ENCODE assay signal across 26 cellular contexts in genomic region chr12:40149673-40150260, GRCh38. TPM values are rescaled to one million over a fixed set of nuclear protein-coding genes. Genes with fewer than 3 reads are reported as not detected.
A peak's percentile ranks its signal among the peaks of the same experiment; 100 is the strongest.
DNase-seq lines count a peak whose midpoint lies in the region; ATAC-seq and TF ChIP-seq lines count a peak whose summit lies in the region.
"Had no signal": no experiment of that assay in that cellular context is flagged by ENCODE, and none has a peak within 500 bp of the region (broad histone marks: within the 10 kb centered on the region; RNA-seq: fewer than 3 reads in every experiment).

No MANE protein-coding gene starts in this region.

- no peak overlapping the region for H3K27ac Mint-ChIP-seq in MCF 10A (ENCODE audit: low read depth, unreplicated experiment)
- no peak overlapping the region for H3K27ac Mint-ChIP-seq in stimulated activated effector memory CD8-positive, alpha-beta T cell treated with anti-CD3 and anti-CD28 coated beads, Interleukin-12 subunit alpha, Interleukin-12 subunit beta, amount 100 ng/mL, for 72 hours
- no peak overlapping the region for H3K27ac Mint-ChIP-seq in activated CD8-positive, alpha-beta T cell treated with anti-CD3 and anti-CD28 coated beads for 36 hours
- H3K27ac Mint-ChIP-seq: activated CD4-positive, alpha-beta memory T cell treated with anti-CD3 and anti-CD28 coated beads, Interleukin-2, amount 10 ng/mL, durations not matched to agents 7 days and 5 days; activated naive CD4-positive, alpha-beta T cell treated with anti-CD3 and anti-CD28 coated beads for 36 hours; neural progenitor cell had no signal

- no peak overlapping the region for H3K4me3 Mint-ChIP-seq in MCF 10A (ENCODE audit: unreplicated experiment)
- H3K4me3 Mint-ChIP-seq in stimulated activated effector memory CD8-positive, alpha-beta T cell treated with anti-CD3 and anti-CD28 coated beads, Interleukin-12 subunit alpha, Interleukin-12 subunit beta, amount 100 ng/mL, for 72 hours: no peak overlapping the region
- H3K4me3 Mint-ChIP-seq in activated CD8-positive, alpha-beta T cell treated with anti-CD3 and anti-CD28 coated beads for 36 hours: no peak overlapping the region
- H3K4me3 Mint-ChIP-seq: activated CD4-positive, alpha-beta memory T cell treated with anti-CD3 and anti-CD28 coated beads, Interleukin-2, amount 10 ng/mL, durations not matched to agents 7 days and 5 days; activated naive CD4-positive, alpha-beta T cell treated with anti-CD3 and anti-CD28 coated beads for 36 hours; neural progenitor cell had no signal

- intact Hi-C loops in MCF 10A (cut with micrococcal nuclease): loop anchor here (5.0 kb wide), 2 partner anchors 68 to 773 kb away; no protein-coding TSS in a partner anchor
- intact Hi-C loops in breast epithelium (cut with DNase I; ENCODE audit: low total_unique reads): no loop called here
- intact Hi-C loops in activated CD8-positive, alpha-beta T cell treated with anti-CD3 and anti-CD28 coated beads for 36 hours (cut with micrococcal nuclease): loop anchor here (5.0 to 10.0 kb wide), 2 partner anchors 163 to 775 kb away; no protein-coding TSS in a partner anchor

- no peak for TF ChIP-seq POLR2A in breast epithelium (IDR thresholded peaks at IDR 0.05)

- no peaks in the 10 kb centered on the region for H3K4me1 ChIP-seq in breast epithelium
- H3K4me1 ChIP-seq: body of pancreas, left ventricle myocardium inferior, neural progenitor cell, right atrium auricular region, tibial artery had no signal

- CTCF ChIA-PET in MCF 10A (lab: Yijun Ruan, JAX): interaction anchor here (1.3 to 11.3 kb wide), 3 partner anchors 42 to 165 kb away, joined by 3 to 177 read pairs (median 9); no protein-coding TSS in a partner anchor
- CTCF ChIA-PET in activated CD8-positive, alpha-beta T cell treated with anti-CD3 and anti-CD28 coated beads for 36 hours (lab: Charles Lee): no interaction called here

- no peaks in the 10 kb centered on the region for H3K27me3 ChIP-seq in breast epithelium
- H3K27me3 ChIP-seq: body of pancreas, dorsolateral prefrontal cortex, neural progenitor cell, right atrium auricular region, stomach, tibial artery had no signal

- H3K36me3 ChIP-seq in breast epithelium: no peaks in the 10 kb centered on the region
- H3K36me3 ChIP-seq: left ventricle myocardium inferior, neural progenitor cell, right atrium auricular region, stomach, tibial artery had no signal

- DNase-seq in MCF 10A (ENCODE audit: unreplicated experiment) (peak; percentile 31), breast epithelium (ENCODE audit: low spot score in 2 of 2) (no peak), amniotic epithelial cell (ENCODE audit: low read depth) (peak; percentile 31), fibroblast of pulmonary artery (ENCODE audit: low read depth) (peak; percentile 21), pons (ENCODE audit: low spot score) (no peak), NOMO-1 (lab: John Stamatoyannopoulos, UW; ENCODE audit: unreplicated experiment in 2 of 2) (no peak)
- no peak for DNase-seq in stimulated activated effector memory CD8-positive, alpha-beta T cell treated with anti-CD3 and anti-CD28 coated beads, Interleukin-12 subunit alpha, Interleukin-12 subunit beta, amount 100 ng/mL, for 72 hours (ENCODE audit: low spot score in 2 of 2)
- DNase-seq in activated CD8-positive, alpha-beta T cell treated with anti-CD3 and anti-CD28 coated beads for 36 hours: no peak
- DNase-seq: activated CD4-positive, alpha-beta memory T cell treated with anti-CD3 and anti-CD28 coated beads, Interleukin-2, amount 10 ng/mL, durations not matched to agents 7 days and 5 days; activated CD4-positive, alpha-beta T cell treated with anti-CD3 and anti-CD28 coated beads for 1 hour; activated naive CD4-positive, alpha-beta T cell treated with anti-CD3 and anti-CD28 coated beads for 36 hours; body of pancreas; DND-41; dorsolateral prefrontal cortex; glutamatergic neuron; left ventricle myocardium inferior; NCI-H146; NCI-H82; posterior cingulate gyrus; SK-N-SH; stomach; tibial artery had no signal

- POLR2A ChIA-PET in MCF 10A (lab: Yijun Ruan, JAX): interaction anchor here (2.2 kb wide), 1 partner anchor 8 kb away, joined by 5 read pairs; no protein-coding TSS in a partner anchor
- POLR2A ChIA-PET in activated CD8-positive, alpha-beta T cell treated with anti-CD3 and anti-CD28 coated beads for 36 hours (lab: Charles Lee): no interaction called here

- H3K9me3 ChIP-seq in breast epithelium: no peaks in the 10 kb centered on the region
- H3K9me3 ChIP-seq: A549, body of pancreas, left ventricle myocardium inferior, right atrium auricular region, SK-N-SH, stomach, tibial artery had no signal

- H3K4me3 ChIP-seq in breast epithelium (no peak overlapping the region), fibroblast of pulmonary artery (replicated peaks; ENCODE audit: low read depth, low read length) (no peak overlapping the region)
- H3K4me3 ChIP-seq: A549, body of pancreas, dorsolateral prefrontal cortex, left ventricle myocardium inferior, neural progenitor cell, right atrium auricular region, stomach, tibial artery had no signal

- peaks cover 22% of the 10 kb centered on the region for H3K4me1 Mint-ChIP-seq in MCF 10A (ENCODE audit: insufficient read depth, unreplicated experiment)
- H3K4me1 Mint-ChIP-seq in stimulated activated effector memory CD8-positive, alpha-beta T cell treated with anti-CD3 and anti-CD28 coated beads, Interleukin-12 subunit alpha, Interleukin-12 subunit beta, amount 100 ng/mL, for 72 hours: no peaks in the 10 kb centered on the region
- no peaks in the 10 kb centered on the region for H3K4me1 Mint-ChIP-seq in activated CD8-positive, alpha-beta T cell treated with anti-CD3 and anti-CD28 coated beads for 36 hours (ENCODE audit: low read depth)
- H3K4me1 Mint-ChIP-seq: activated CD4-positive, alpha-beta memory T cell treated with anti-CD3 and anti-CD28 coated beads, Interleukin-2, amount 10 ng/mL, durations not matched to agents 7 days and 5 days; neural progenitor cell had no signal

- no TSS peak for BruUV-seq in MCF 10A (replicated peaks; lab: Mats Ljungman, UMichigan)

- H3K9me3 Mint-ChIP-seq in MCF 10A (ENCODE audit: unreplicated experiment): no peaks in the 10 kb centered on the region
- no peaks in the 10 kb centered on the region for H3K9me3 Mint-ChIP-seq in stimulated activated effector memory CD8-positive, alpha-beta T cell treated with anti-CD3 and anti-CD28 coated beads, Interleukin-12 subunit alpha, Interleukin-12 subunit beta, amount 100 ng/mL, for 72 hours
- no peaks in the 10 kb centered on the region for H3K9me3 Mint-ChIP-seq in activated CD8-positive, alpha-beta T cell treated with anti-CD3 and anti-CD28 coated beads for 36 hours
- H3K9me3 Mint-ChIP-seq: activated CD4-positive, alpha-beta memory T cell treated with anti-CD3 and anti-CD28 coated beads, Interleukin-2, amount 10 ng/mL, durations not matched to agents 7 days and 5 days; activated naive CD4-positive, alpha-beta T cell treated with anti-CD3 and anti-CD28 coated beads for 36 hours had no signal

- TF ChIP-seq CTCF in MCF 10A (IDR thresholded peaks at IDR 0.05; ENCODE audit: unreplicated experiment): no peak
- no peak for TF ChIP-seq CTCF in breast epithelium (IDR thresholded peaks at IDR 0.05)
- no peak for TF ChIP-seq CTCF in fibroblast of pulmonary artery (IDR thresholded peaks at IDR 0.05; ENCODE audit: low read length, missing control alignments)
- TF ChIP-seq CTCF in activated CD8-positive, alpha-beta T cell treated with anti-CD3 and anti-CD28 coated beads for 36 hours (IDR thresholded peaks at IDR 0.05): no peak

- H3K36me3 Mint-ChIP-seq in MCF 10A (ENCODE audit: insufficient read depth, unreplicated experiment): no peaks in the 10 kb centered on the region
- H3K36me3 Mint-ChIP-seq in stimulated activated effector memory CD8-positive, alpha-beta T cell treated with anti-CD3 and anti-CD28 coated beads, Interleukin-12 subunit alpha, Interleukin-12 subunit beta, amount 100 ng/mL, for 72 hours: no peaks in the 10 kb centered on the region
- H3K36me3 Mint-ChIP-seq in activated CD8-positive, alpha-beta T cell treated with anti-CD3 and anti-CD28 coated beads for 36 hours (ENCODE audit: low read depth): no peaks in the 10 kb centered on the region
- H3K36me3 Mint-ChIP-seq: neural progenitor cell had no signal

- peak; percentile 50 for ATAC-seq in stimulated activated effector memory CD8-positive, alpha-beta T cell treated with anti-CD3 and anti-CD28 coated beads, Interleukin-12 subunit alpha, Interleukin-12 subunit beta, amount 100 ng/mL, for 72 hours
- no peak for ATAC-seq in activated CD8-positive, alpha-beta T cell treated with anti-CD3 and anti-CD28 coated beads for 36 hours
- ATAC-seq: A549, body of pancreas had no signal

- H3K27ac ChIP-seq in breast epithelium: no peak overlapping the region
- H3K27ac ChIP-seq: A549, body of pancreas, dorsolateral prefrontal cortex, left ventricle myocardium inferior, neural progenitor cell, right atrium auricular region, RWPE1, stomach, tibial artery had no signal

- H3K27me3 Mint-ChIP-seq in MCF 10A (ENCODE audit: insufficient read depth, unreplicated experiment): no peaks in the 10 kb centered on the region
- peaks cover 6% of the 10 kb centered on the region for H3K27me3 Mint-ChIP-seq in activated CD8-positive, alpha-beta T cell treated with anti-CD3 and anti-CD28 coated beads for 36 hours

RNA-seq across cellular contexts. Expression of gene SLC2A13, which starts 43.9 kb away (rescaled TPM):
- total RNA-seq in MCF 10A (2022) (1.7 and 2.0 TPM in 2 replicates), breast epithelium (10 to 100 TPM; 17.1 to 32.2 (median 22.0) TPM)
- 1 to 10 TPM; 9.0 to 9.3 TPM for total RNA-seq in activated CD8-positive, alpha-beta T cell treated with anti-CD3 and anti-CD28 coated beads for 36 hours

Comparison
In these comparisons a context has a peak if more than half of its experiments do, and no peak if none do; other contexts are left out.
1. DNase-seq: peak in MCF 10A (single experiment), amniotic epithelial cell (single experiment) and fibroblast of pulmonary artery (single experiment); none in breast epithelium (0 of 2), stimulated activated effector memory CD8-positive, alpha-beta T cell treated with anti-CD3 and anti-CD28 coated beads, Interleukin-12 subunit alpha, Interleukin-12 subunit beta, amount 100 ng/mL, for 72 hours (0 of 2), pons (single experiment), activated CD8-positive, alpha-beta T cell treated with anti-CD3 and anti-CD28 coated beads for 36 hours (single experiment) and NOMO-1 (0 of 2).